ENCODE assay signal across 8 cellular contexts in the genomic region with DNA sequence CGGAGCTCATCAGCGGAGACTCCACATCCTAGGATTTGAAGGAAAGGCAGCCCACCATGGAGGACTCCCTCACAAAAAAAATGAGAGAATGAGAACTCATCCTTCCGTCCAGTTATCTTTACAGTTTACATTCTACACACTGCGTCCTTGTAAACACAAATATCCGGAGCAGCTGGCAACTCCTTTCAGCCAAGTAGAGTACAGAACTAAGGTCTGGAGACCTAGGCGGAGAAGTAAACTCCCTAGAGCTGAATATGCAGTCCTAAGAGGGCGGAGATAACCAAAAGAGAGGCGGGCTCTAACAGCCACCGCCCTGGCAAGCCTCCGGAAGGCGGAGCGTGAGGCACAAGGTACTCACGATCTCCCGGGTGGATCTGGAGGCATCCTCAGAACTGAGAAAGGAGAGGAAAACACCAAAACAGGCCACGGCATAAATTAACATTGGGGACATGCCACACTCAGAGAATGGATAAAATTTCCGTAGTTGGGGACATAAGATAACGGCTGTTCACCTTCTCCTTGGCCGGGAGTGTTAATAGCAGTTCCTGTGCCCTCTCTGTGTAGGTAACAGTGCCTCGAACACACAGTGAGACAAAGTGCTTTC. TPM values are rescaled to one million over a fixed set of nuclear protein-coding genes. Genes with fewer than 3 reads are reported as not detected.
DNase-seq lines count a peak whose midpoint lies in the region; ATAC-seq and TF ChIP-seq lines count a peak whose summit lies in the region.

No MANE protein-coding gene starts in this region.

- peaks cover 21% of the 10 kb centered on the region for H3K4me1 ChIP-seq in GM23338 (ENCODE audit: insufficient read depth)

- H3K4me1 Mint-ChIP-seq in GM23338: peaks cover 19% of the 10 kb centered on the region; the same call in 2 of the 3 replicates

- ATAC-seq in GM23338 (peak; percentile 11), HG03039 (IDR thresholded peaks at IDR 0.05; ENCODE audit: unreplicated experiment) (no peak)

- H3K4me2 ChIP-seq in GM23338: peak overlapping the region; percentile 81

- no peaks in the 10 kb centered on the region; the same call in 2 of the 3 replicates for H3K9me3 Mint-ChIP-seq in GM23338

- peak overlapping the region; percentile 100 for H3K27ac Mint-ChIP-seq in GM23338

- H3K4me3 Mint-ChIP-seq in GM23338: peak overlapping the region; percentile 96

- H3K79me2 ChIP-seq in GM23338 (replicated peaks; ENCODE audit: insufficient read depth): peaks cover 43% of the 10 kb centered on the region

- peaks cover 21% of the 10 kb centered on the region for H4K20me1 ChIP-seq in GM23338 (replicated peaks; ENCODE audit: insufficient read depth)

- peaks cover 17% of the 10 kb centered on the region for H3F3A ChIP-seq in GM23338 (replicated peaks; ENCODE audit: low read depth)

- H3K36me3 Mint-ChIP-seq in GM23338 (ENCODE audit: low read depth): peaks cover 2% of the 10 kb centered on the region

- TF ChIP-seq CTCF in GM23338 (conservative IDR thresholded peaks at IDR 0.05; ENCODE audit: low read depth in 2 of 2): no peak
- TF ChIP-seq CTCF in choroid plexus epithelial cell (conservative IDR thresholded peaks at IDR 0.05; ENCODE audit: low read depth, low read length): no peak

- peak overlapping the region; percentile 98 for H3K27ac ChIP-seq in GM23338 (ENCODE audit: low read depth)

- H2AFZ ChIP-seq in GM23338: no peak overlapping the region

- H3K4me3 ChIP-seq in GM23338: peak overlapping the region; percentile 86
- H3K4me3 ChIP-seq in choroid plexus epithelial cell (ENCODE audit: low read depth, low read length): peak overlapping the region; percentile 69

- H3K27me3 ChIP-seq in GM23338 (ENCODE audit: insufficient read depth): no peaks in the 10 kb centered on the region

- H3K9me2 ChIP-seq in GM23338 (ENCODE audit: insufficient read depth): no peaks in the 10 kb centered on the region

- H3K27me3 Mint-ChIP-seq in GM23338 (ENCODE audit: insufficient read depth, low read depth, poor library complexity): peaks cover 20% of the 10 kb centered on the region

- DNase-seq in A172 (ENCODE audit: low spot score) (peak; percentile 73), GM23338 (ENCODE audit: low spot score) (peak; percentile 89), NCI-H460 (ENCODE audit: extremely low read depth, low read depth) (peak; percentile 78), choroid plexus epithelial cell (ENCODE audit: low read depth) (peak; percentile 87), left kidney (ENCODE audit: low read depth, low spot score) (peak; percentile 92)
- DNase-seq in activated CD4-positive, alpha-beta T cell treated with anti-CD3 and anti-CD28 coated beads for 24 hours (ENCODE audit: low read depth in 2 of 2): peak; percentile 57 to 61
- DNase-seq in stimulated activated CD4-positive, alpha-beta T cell treated with anti-CD3 and anti-CD28 coated beads, Interleukin-2, amount 100 ng/mL, for 24 hours: peak; percentile 77 to 79

- no peaks in the 10 kb centered on the region for H3K36me3 ChIP-seq in GM23338 (ENCODE audit: insufficient read depth)

TF ChIP-seq in GM23338, 12 proteins besides CTCF, POLR2A, EP300 and RAD21:
- TF ChIP-seq, protein P1, sequence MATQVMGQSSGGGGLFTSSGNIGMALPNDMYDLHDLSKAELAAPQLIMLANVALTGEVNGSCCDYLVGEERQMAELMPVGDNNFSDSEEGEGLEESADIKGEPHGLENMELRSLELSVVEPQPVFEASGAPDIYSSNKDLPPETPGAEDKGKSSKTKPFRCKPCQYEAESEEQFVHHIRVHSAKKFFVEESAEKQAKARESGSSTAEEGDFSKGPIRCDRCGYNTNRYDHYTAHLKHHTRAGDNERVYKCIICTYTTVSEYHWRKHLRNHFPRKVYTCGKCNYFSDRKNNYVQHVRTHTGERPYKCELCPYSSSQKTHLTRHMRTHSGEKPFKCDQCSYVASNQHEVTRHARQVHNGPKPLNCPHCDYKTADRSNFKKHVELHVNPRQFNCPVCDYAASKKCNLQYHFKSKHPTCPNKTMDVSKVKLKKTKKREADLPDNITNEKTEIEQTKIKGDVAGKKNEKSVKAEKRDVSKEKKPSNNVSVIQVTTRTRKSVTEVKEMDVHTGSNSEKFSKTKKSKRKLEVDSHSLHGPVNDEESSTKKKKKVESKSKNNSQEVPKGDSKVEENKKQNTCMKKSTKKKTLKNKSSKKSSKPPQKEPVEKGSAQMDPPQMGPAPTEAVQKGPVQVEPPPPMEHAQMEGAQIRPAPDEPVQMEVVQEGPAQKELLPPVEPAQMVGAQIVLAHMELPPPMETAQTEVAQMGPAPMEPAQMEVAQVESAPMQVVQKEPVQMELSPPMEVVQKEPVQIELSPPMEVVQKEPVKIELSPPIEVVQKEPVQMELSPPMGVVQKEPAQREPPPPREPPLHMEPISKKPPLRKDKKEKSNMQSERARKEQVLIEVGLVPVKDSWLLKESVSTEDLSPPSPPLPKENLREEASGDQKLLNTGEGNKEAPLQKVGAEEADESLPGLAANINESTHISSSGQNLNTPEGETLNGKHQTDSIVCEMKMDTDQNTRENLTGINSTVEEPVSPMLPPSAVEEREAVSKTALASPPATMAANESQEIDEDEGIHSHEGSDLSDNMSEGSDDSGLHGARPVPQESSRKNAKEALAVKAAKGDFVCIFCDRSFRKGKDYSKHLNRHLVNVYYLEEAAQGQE (IDR thresholded peaks at IDR 0.05; ENCODE audit: unreplicated experiment): no peak
- TF ChIP-seq ZNF114 (CRISPR knock-in tag; IDR thresholded peaks at IDR 0.05): no peak
- TF ChIP-seq, protein P2, sequence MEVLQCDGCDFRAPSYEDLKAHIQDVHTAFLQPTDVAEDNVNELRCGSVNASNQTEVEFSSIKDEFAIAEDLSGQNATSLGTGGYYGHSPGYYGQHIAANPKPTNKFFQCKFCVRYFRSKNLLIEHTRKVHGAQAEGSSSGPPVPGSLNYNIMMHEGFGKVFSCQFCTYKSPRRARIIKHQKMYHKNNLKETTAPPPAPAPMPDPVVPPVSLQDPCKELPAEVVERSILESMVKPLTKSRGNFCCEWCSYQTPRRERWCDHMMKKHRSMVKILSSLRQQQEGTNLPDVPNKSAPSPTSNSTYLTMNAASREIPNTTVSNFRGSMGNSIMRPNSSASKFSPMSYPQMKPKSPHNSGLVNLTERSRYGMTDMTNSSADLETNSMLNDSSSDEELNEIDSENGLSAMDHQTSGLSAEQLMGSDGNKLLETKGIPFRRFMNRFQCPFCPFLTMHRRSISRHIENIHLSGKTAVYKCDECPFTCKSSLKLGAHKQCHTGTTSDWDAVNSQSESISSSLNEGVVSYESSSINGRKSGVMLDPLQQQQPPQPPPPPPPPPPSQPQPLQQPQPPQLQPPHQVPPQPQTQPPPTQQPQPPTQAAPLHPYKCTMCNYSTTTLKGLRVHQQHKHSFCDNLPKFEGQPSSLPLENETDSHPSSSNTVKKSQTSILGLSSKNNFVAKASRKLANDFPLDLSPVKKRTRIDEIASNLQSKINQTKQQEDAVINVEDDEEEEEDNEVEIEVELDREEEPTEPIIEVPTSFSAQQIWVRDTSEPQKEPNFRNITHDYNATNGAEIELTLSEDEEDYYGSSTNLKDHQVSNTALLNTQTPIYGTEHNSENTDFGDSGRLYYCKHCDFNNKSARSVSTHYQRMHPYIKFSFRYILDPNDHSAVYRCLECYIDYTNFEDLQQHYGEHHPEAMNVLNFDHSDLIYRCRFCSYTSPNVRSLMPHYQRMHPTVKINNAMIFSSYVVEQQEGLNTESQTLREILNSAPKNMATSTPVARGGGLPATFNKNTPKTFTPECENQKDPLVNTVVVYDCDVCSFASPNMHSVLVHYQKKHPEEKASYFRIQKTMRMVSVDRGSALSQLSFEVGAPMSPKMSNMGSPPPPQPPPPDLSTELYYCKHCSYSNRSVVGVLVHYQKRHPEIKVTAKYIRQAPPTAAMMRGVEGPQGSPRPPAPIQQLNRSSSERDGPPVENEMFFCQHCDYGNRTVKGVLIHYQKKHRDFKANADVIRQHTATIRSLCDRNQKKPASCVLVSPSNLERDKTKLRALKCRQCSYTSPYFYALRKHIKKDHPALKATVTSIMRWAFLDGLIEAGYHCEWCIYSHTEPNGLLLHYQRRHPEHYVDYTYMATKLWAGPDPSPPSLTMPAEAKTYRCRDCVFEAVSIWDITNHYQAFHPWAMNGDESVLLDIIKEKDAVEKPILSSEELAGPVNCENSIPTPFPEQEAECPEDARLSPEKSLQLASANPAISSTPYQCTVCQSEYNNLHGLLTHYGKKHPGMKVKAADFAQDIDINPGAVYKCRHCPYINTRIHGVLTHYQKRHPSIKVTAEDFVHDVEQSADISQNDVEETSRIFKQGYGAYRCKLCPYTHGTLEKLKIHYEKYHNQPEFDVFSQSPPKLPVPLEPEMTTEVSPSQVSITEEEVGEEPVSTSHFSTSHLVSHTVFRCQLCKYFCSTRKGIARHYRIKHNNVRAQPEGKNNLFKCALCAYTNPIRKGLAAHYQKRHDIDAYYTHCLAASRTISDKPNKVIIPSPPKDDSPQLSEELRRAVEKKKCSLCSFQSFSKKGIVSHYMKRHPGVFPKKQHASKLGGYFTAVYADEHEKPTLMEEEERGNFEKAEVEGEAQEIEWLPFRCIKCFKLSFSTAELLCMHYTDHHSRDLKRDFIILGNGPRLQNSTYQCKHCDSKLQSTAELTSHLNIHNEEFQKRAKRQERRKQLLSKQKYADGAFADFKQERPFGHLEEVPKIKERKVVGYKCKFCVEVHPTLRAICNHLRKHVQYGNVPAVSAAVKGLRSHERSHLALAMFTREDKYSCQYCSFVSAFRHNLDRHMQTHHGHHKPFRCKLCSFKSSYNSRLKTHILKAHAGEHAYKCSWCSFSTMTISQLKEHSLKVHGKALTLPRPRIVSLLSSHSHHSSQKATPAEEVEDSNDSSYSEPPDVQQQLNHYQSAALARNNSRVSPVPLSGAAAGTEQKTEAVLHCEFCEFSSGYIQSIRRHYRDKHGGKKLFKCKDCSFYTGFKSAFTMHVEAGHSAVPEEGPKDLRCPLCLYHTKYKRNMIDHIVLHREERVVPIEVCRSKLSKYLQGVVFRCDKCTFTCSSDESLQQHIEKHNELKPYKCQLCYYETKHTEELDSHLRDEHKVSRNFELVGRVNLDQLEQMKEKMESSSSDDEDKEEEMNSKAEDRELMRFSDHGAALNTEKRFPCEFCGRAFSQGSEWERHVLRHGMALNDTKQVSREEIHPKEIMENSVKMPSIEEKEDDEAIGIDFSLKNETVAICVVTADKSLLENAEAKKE (CRISPR knock-in tag; IDR thresholded peaks at IDR 0.05): no peak

RNA-seq across cellular contexts. Expression of a gene that starts 1.0 kb away (rescaled TPM):
- 12.8 and 19.2 TPM in 2 replicates for total RNA-seq in A172 (2014; rRNA removed; shearing (Covaris generic))
- total RNA-seq in GM23338 (2014; rRNA removed; shearing (Covaris generic)): 68.4 and 73.0 TPM in 2 replicates
- 22.6 and 24.3 TPM in 2 replicates for polyA plus RNA-seq in GM23338 (2016; fragmentation: Nextera tagmentation; extraction: Ambion mirVana)
- total RNA-seq in NCI-H460 (2014; rRNA removed; shearing (Covaris generic)): 21.1 and 25.8 TPM in 2 replicates
- polyA plus RNA-seq in NCI-H460 (2014; cell fraction: nucleus; rRNA removed): 9.3 and 13.4 TPM in 2 replicates
